Comparison of ENCODE assay signal across 23 cellular contexts in the genomic region with DNA sequence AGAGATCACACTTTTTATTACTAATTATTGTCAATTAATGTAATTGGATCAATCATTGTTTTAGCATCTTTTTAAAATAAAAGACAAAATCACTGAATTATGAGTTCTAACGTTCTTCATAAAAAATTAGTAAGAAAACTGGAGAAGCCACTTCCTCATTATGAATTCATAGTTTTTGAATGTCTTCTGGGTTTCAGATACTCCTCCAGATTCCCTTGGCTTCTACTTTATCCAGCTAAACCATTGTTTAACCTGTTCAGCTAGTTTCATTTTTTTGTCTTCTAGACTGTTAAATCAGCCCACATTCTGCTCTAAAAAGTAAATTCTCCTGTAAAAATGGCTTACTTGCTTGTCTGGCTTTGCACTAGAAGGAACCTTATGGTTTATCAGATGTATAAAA.
"Had no signal": no experiment of that assay in that cellular context is flagged by ENCODE, and none has a peak within 500 bp of the region (broad histone marks: within the 10 kb centered on the region; RNA-seq: fewer than 3 reads in every experiment).

No MANE protein-coding gene starts in this region.

- H3K9me3 ChIP-seq: colonic mucosa, esophagus squamous epithelium, gastrocnemius medialis, heart right ventricle, left lung, lower lobe of right lung, mucosa of descending colon had no signal

- H3K27me3 Mint-ChIP-seq: dendritic cell treated with granulocyte-macrophage colony-stimulating factor and Interleukin-4, amounts not matched to agents 40 ng/mL and 50 ng/mL, for 4 days; naive B cell had no signal

- FAIRE-seq: endothelial cell of umbilical vein, islet of Langerhans, keratinocyte had no signal

- H3K27me3 ChIP-seq: esophagus squamous epithelium, gastrocnemius medialis, heart right ventricle, left lung had no signal

- H3K36me3 ChIP-seq: colonic mucosa, esophagus squamous epithelium, gastrocnemius medialis, heart right ventricle, left lung, lower lobe of right lung had no signal

- H3K4me1 ChIP-seq: colonic mucosa, gastrocnemius medialis, heart right ventricle, left lung, lower lobe of right lung had no signal

- DNase-seq: colonic mucosa; cortex of kidney; effector CD8-positive, alpha-beta T cell; esophagus squamous epithelium; foreskin fibroblast; foreskin melanocyte; gastrocnemius medialis; glutamatergic neuron; head of caudate nucleus; heart right ventricle; hippocampal formation; left cardiac atrium; left lung; left ventricle myocardium superior; lower lobe of right lung; mesendoderm; mucosa of descending colon; naive B cell had no signal

- H3K4me3 ChIP-seq: colonic mucosa, esophagus squamous epithelium, gastrocnemius medialis, heart right ventricle, left lung, lower lobe of right lung, mucosa of descending colon had no signal

- H3K4me3 Mint-ChIP-seq: dendritic cell treated with granulocyte-macrophage colony-stimulating factor and Interleukin-4, amounts not matched to agents 40 ng/mL and 50 ng/mL, for 4 days; memory B cell; naive B cell had no signal

- H3K36me3 Mint-ChIP-seq: memory B cell, naive B cell had no signal

- H3K27ac ChIP-seq: colonic mucosa, esophagus squamous epithelium, gastrocnemius medialis, heart right ventricle, left lung, lower lobe of right lung had no signal

- H3K4me1 Mint-ChIP-seq: memory B cell, naive B cell had no signal

- H3K9me3 Mint-ChIP-seq: dendritic cell treated with granulocyte-macrophage colony-stimulating factor and Interleukin-4, amounts not matched to agents 40 ng/mL and 50 ng/mL, for 4 days; memory B cell had no signal

- H3K27ac Mint-ChIP-seq: dendritic cell treated with granulocyte-macrophage colony-stimulating factor and Interleukin-4, amounts not matched to agents 40 ng/mL and 50 ng/mL, for 4 days; memory B cell; naive B cell had no signal

- ATAC-seq: gastrocnemius medialis, heart right ventricle, left cardiac atrium, left lung, left ventricle myocardium superior, lower lobe of right lung, mucosa of descending colon had no signal
